In the genomic region with DNA sequence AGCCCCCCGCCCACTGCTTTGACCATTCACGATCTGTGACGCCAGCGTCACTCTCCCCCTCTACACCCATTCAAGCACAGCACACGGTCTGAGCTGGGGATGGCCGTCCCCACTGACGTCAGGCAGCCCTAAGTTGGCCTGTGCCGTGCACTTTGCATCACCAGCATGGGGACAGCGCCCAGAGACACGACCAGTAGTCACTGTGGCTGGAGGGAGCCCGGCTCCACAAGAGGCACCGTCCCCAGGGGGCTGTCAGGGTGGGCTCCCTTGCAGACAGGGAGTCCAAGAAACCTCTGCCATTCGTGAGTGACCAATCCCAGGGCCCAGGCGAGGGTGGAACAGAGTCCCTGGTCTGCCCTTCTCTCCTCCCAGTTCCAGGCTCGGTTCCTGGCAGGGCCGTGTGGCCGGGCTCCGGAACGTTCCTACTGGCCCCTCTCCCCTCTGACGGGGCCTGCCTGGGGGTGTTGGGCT, we compare ENCODE assay signal across 1 cellular context.
TF ChIP-seq lines count a peak whose summit lies in the region.

No MANE protein-coding gene starts in this region.

TF ChIP-seq in HepG2, 621 proteins besides CTCF, POLR2A, EP300 and RAD21:
- no peak for TF ChIP-seq NAIF1 (CRISPR knock-in tag; IDR thresholded peaks at IDR 0.05; ENCODE audit: borderline replicate concordance)
- TF ChIP-seq, protein P1, sequence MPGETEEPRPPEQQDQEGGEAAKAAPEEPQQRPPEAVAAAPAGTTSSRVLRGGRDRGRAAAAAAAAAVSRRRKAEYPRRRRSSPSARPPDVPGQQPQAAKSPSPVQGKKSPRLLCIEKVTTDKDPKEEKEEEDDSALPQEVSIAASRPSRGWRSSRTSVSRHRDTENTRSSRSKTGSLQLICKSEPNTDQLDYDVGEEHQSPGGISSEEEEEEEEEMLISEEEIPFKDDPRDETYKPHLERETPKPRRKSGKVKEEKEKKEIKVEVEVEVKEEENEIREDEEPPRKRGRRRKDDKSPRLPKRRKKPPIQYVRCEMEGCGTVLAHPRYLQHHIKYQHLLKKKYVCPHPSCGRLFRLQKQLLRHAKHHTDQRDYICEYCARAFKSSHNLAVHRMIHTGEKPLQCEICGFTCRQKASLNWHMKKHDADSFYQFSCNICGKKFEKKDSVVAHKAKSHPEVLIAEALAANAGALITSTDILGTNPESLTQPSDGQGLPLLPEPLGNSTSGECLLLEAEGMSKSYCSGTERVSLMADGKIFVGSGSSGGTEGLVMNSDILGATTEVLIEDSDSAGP (CRISPR knock-in tag; IDR thresholded peaks at IDR 0.05; ENCODE audit: borderline replicate concordance) = no peak
- no peak for TF ChIP-seq NFIB (CRISPR knock-in tag; IDR thresholded peaks at IDR 0.05; ENCODE audit: borderline replicate concordance)
- no peak for TF ChIP-seq ETV6 (CRISPR knock-in tag; conservative IDR thresholded peaks at IDR 0.05)
- no peak for TF ChIP-seq RAD51 (IDR thresholded peaks at IDR 0.05; ENCODE audit: borderline replicate concordance)
- TF ChIP-seq CREB1 (IDR thresholded peaks at IDR 0.05) = peak; percentile 52
- TF ChIP-seq CREB1 (CRISPR knock-in tag; IDR thresholded peaks at IDR 0.05) = no peak
